ENCODE assay signal across 1 cellular context in genomic region chr2:238029853-238030252, GRCh38.
A peak's percentile ranks its signal among the peaks of the same experiment; 100 is the strongest.
TF ChIP-seq lines count a peak whose summit lies in the region.

No MANE protein-coding gene starts in this region.

TF ChIP-seq in HepG2, 621 proteins besides CTCF, POLR2A, EP300 and RAD21 (continued from another document):
- TF ChIP-seq ZBTB10 (CRISPR knock-in tag; IDR thresholded peaks at IDR 0.05; ENCODE audit: borderline replicate concordance) (no peak), ZFY (CRISPR knock-in tag; IDR thresholded peaks at IDR 0.05) (no peak), ZNF788 (CRISPR knock-in tag; IDR thresholded peaks at IDR 0.05; ENCODE audit: borderline replicate concordance) (no peak), ZNF362 (CRISPR knock-in tag; IDR thresholded peaks at IDR 0.05; ENCODE audit: borderline replicate concordance) (peak; percentile 74; the same call in 1 of the 2 replicates), ZNF367 (CRISPR knock-in tag; IDR thresholded peaks at IDR 0.05; ENCODE audit: borderline replicate concordance) (no peak), SP4 (CRISPR knock-in tag; IDR thresholded peaks at IDR 0.05) (no peak), GATAD2A (CRISPR knock-in tag; IDR thresholded peaks at IDR 0.05) (no peak)
